In the genomic region with DNA sequence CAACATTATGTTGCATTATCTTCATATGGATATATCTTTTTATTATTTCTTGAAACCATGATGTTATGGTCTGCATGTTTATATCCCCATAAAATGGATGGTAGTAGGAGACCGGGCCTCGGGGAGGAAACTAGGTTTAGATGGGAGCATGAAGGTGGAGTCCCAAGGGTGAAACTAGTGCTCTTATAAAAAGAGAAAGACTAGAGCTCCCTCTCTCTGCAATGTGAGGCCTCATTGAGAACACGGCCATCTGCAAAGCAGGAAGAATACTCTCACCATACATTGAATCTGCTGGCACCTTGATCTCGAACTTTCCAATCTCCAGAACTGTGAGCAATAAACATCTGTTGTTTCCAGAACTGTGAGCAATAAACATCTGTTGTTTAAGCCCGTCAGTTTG, we compare ENCODE assay signal across 17 cellular contexts.
DNase-seq lines count a peak whose midpoint lies in the region; ATAC-seq, FAIRE-seq and TF ChIP-seq lines count a peak whose summit lies in the region.
"Had no signal": no experiment of that assay in that cellular context is flagged by ENCODE, and none has a peak within 500 bp of the region (broad histone marks: within the 10 kb centered on the region; RNA-seq: fewer than 3 reads in every experiment).

No MANE protein-coding gene starts in this region.

- H3K4me3 Mint-ChIP-seq in type B pancreatic cell, result no peak overlapping the region
- H3K4me3 Mint-ChIP-seq: activated CD4-positive, alpha-beta T cell treated with anti-CD3 and anti-CD28 coated beads for 36 hours; CD8-positive, alpha-beta memory T cell had no signal

- no peaks in the 10 kb centered on the region for H3K27me3 ChIP-seq in heart right ventricle
- H3K27me3 ChIP-seq: gastrocnemius medialis, pancreas had no signal

- TF ChIP-seq CTCF in GM12865 (IDR thresholded peaks at IDR 0.05; ENCODE audit: insufficient read depth, low read depth, low read length, missing control alignments) (peak; percentile 32), heart right ventricle (IDR thresholded peaks at IDR 0.05) (no peak), type B pancreatic cell (conservative IDR thresholded peaks at IDR 0.05) (no peak)

- H3K4me1 ChIP-seq in heart right ventricle, result peaks cover 0 to 3% (median 0%) of the 10 kb centered on the region in 9 donors
- H3K4me1 ChIP-seq: gastrocnemius medialis, pancreas had no signal

- no peaks in the 10 kb centered on the region for H3K36me3 Mint-ChIP-seq in type B pancreatic cell
- H3K36me3 Mint-ChIP-seq: CD8-positive, alpha-beta memory T cell had no signal

- H3K4me3 ChIP-seq in GM12865 (ENCODE audit: low read depth, low read length) (no peak overlapping the region), heart right ventricle (no peak overlapping the region)
- H3K4me3 ChIP-seq: gastrocnemius medialis, pancreas had no signal

- H3K9me3 ChIP-seq in heart right ventricle, result no peaks in the 10 kb centered on the region
- H3K9me3 ChIP-seq: gastrocnemius medialis, pancreas had no signal

- DNase-seq in GM12865 (ENCODE audit: low read depth) (peak; percentile 47), M059J (ENCODE audit: low read depth) (peak; percentile 2), dermis blood vessel endothelial cell (peak; percentile 5), heart right ventricle (no peak), frontal cortex (ENCODE audit: low spot score in 2 of 2) (no peak), type B pancreatic cell (ENCODE audit: extremely low spot score, unreplicated experiment) (no peak), anterior cingulate cortex (lab: John Stamatoyannopoulos, UW) (no peak)
- DNase-seq: activated CD4-positive, alpha-beta T cell treated with anti-CD3 and anti-CD28 coated beads for 36 hours; activated gamma-delta T cell; CD8-positive, alpha-beta memory T cell; gastrocnemius medialis; NCI-H2029 treated with DMSO at 0.1 percent for 48 hours; pancreas; SHP77 treated with DMSO at 0.1 percent for 48 hours; stimulated activated CD4-positive, alpha-beta T cell treated with anti-CD3 and anti-CD28 coated beads, Interleukin-2, amount 100 ng/mL, for 48 hours had no signal

- ATAC-seq in GM21529 (IDR thresholded peaks at IDR 0.05; ENCODE audit: unreplicated experiment) (peak; percentile 51), heart right ventricle (no peak)
- ATAC-seq: activated CD4-positive, alpha-beta T cell treated with anti-CD3 and anti-CD28 coated beads for 36 hours; gastrocnemius medialis; pancreas had no signal

- peaks cover 9% of the 10 kb centered on the region for H3K4me1 Mint-ChIP-seq in type B pancreatic cell (ENCODE audit: unreplicated experiment)
- H3K4me1 Mint-ChIP-seq: activated CD4-positive, alpha-beta T cell treated with anti-CD3 and anti-CD28 coated beads for 36 hours; CD8-positive, alpha-beta memory T cell had no signal

- H3K27ac ChIP-seq in heart right ventricle, result no peak overlapping the region
- H3K27ac ChIP-seq: gastrocnemius medialis, pancreas had no signal

- 76 to 81% methylated on average over 5 of the region's 5 CpGs for WGBS in heart right ventricle, 2 donors

- H3K36me3 ChIP-seq in heart right ventricle, result no peaks in the 10 kb centered on the region
- H3K36me3 ChIP-seq: gastrocnemius medialis, pancreas had no signal

- no peaks in the 10 kb centered on the region for H3K9me3 Mint-ChIP-seq in type B pancreatic cell
- H3K9me3 Mint-ChIP-seq: CD8-positive, alpha-beta memory T cell had no signal

- intact Hi-C loops in heart right ventricle (cut with DNase I), result no loop called here

- H3K27ac Mint-ChIP-seq in type B pancreatic cell, result no peak overlapping the region
- H3K27ac Mint-ChIP-seq: activated CD4-positive, alpha-beta T cell treated with anti-CD3 and anti-CD28 coated beads for 36 hours; CD8-positive, alpha-beta memory T cell had no signal

- FAIRE-seq in frontal cortex (lab: Jason Lieb, UNC), result no peak
- FAIRE-seq: colon, pancreas had no signal

- H3K27me3 Mint-ChIP-seq in type B pancreatic cell, result peaks cover 3% of the 10 kb centered on the region

Comparison
In these comparisons a context has a peak if more than half of its experiments do, and no peak if none do; other contexts are left out.
1. DNase-seq: peak in GM12865 (single experiment), M059J (single experiment) and dermis blood vessel endothelial cell (single experiment); none in heart right ventricle (0 of 2), frontal cortex (0 of 2), type B pancreatic cell (single experiment) and anterior cingulate cortex (0 of 58).